ENCODE assay signal across 18 cellular contexts in genomic region chr3:195114786-195115597, GRCh38.
"Had no signal": no experiment of that assay in that cellular context is flagged by ENCODE, and none has a peak within 500 bp of the region (broad histone marks: within the 10 kb centered on the region; RNA-seq: fewer than 3 reads in every experiment).

No MANE protein-coding gene starts in this region.

- H3K27me3 Mint-ChIP-seq: activated naive CD4-positive, alpha-beta T cell treated with anti-CD3 and anti-CD28 coated beads, Interleukin-2, amount 50 U/mL, for 24 hours; effector memory CD8-positive, alpha-beta T cell; stimulated activated naive B cell treated with anti-CD40 and anti-IgM and Interleukin-4, amounts not matched to agents 10 μg/mL and 1 μg/mL and 100 μg/mL, for 72 hours had no signal

- H3K27ac Mint-ChIP-seq: activated T-cell treated with anti-CD3 and anti-CD28 coated beads, Interleukin-2, amount 50 U/mL, for 72 hours; stimulated activated naive B cell treated with anti-CD40 and anti-IgM and Interleukin-4, amounts not matched to agents 10 μg/mL and 1 μg/mL and 100 μg/mL, for 72 hours; T-helper 1 cell treated with Interleukin-12 subunit alpha and Interleukin-12 subunit beta and Interleukin-4 antibody, amounts not matched to agents 30 μg/mL and 1 μg/mL, for 36 hours had no signal

- H3K4me3 ChIP-seq: ovary, thoracic aorta had no signal

- ATAC-seq: activated T-cell treated with anti-CD3 and anti-CD28 coated beads, Interleukin-2, amount 50 U/mL, for 72 hours; effector memory CD8-positive, alpha-beta T cell; left colon; sciatic nerve; stimulated activated naive B cell treated with anti-CD40 and anti-IgM and Interleukin-4, amounts not matched to agents 10 μg/mL and 1 μg/mL and 100 μg/mL, for 72 hours had no signal

- DNase-seq: activated CD4-positive, alpha-beta T cell treated with anti-CD3 and anti-CD28 coated beads, Interleukin-2, amount 50 U/mL, for 1 hour; activated CD8-positive, alpha-beta memory T cell treated with anti-CD3 and anti-CD28 coated beads, Interleukin-2, amount 50 U/mL, for 48 hours; activated gamma-delta T cell; activated T-cell treated with anti-CD3 and anti-CD28 coated beads, Interleukin-2, amount 50 U/mL, for 72 hours; effector memory CD8-positive, alpha-beta T cell; hippocampal formation; left colon; ovary; stimulated activated CD4-positive, alpha-beta T cell treated with anti-CD3 and anti-CD28 coated beads, Interleukin-4, amount 100 ng/mL, for 4 hours; stimulated activated naive B cell treated with anti-CD40 and anti-IgM and Interleukin-4, amounts not matched to agents 10 μg/mL and 1 μg/mL and 100 μg/mL, for 72 hours had no signal

- FAIRE-seq: bronchial epithelial cell, islet of Langerhans, urothelium cell line had no signal

- H3K36me3 Mint-ChIP-seq: activated naive CD4-positive, alpha-beta T cell treated with anti-CD3 and anti-CD28 coated beads, Interleukin-2, amount 50 U/mL, for 24 hours had no signal

- H3K4me1 Mint-ChIP-seq: activated naive CD4-positive, alpha-beta T cell treated with anti-CD3 and anti-CD28 coated beads, Interleukin-2, amount 50 U/mL, for 24 hours had no signal

- H3K4me3 Mint-ChIP-seq: activated naive CD4-positive, alpha-beta T cell treated with anti-CD3 and anti-CD28 coated beads, Interleukin-2, amount 50 U/mL, for 24 hours; activated T-cell treated with anti-CD3 and anti-CD28 coated beads, Interleukin-2, amount 50 U/mL, for 72 hours; effector memory CD8-positive, alpha-beta T cell; neural crest cell; stimulated activated naive B cell treated with anti-CD40 and anti-IgM and Interleukin-4, amounts not matched to agents 10 μg/mL and 1 μg/mL and 100 μg/mL, for 72 hours; T-helper 1 cell treated with Interleukin-12 subunit alpha and Interleukin-12 subunit beta and Interleukin-4 antibody, amounts not matched to agents 30 μg/mL and 1 μg/mL, for 36 hours had no signal

- H3K27me3 ChIP-seq: ovary had no signal

- H3K36me3 ChIP-seq: ovary, thoracic aorta had no signal

- H3K27ac ChIP-seq: ovary, thoracic aorta had no signal

- H3K9me3 Mint-ChIP-seq: activated naive CD4-positive, alpha-beta T cell treated with anti-CD3 and anti-CD28 coated beads, Interleukin-2, amount 50 U/mL, for 24 hours; activated T-cell treated with anti-CD3 and anti-CD28 coated beads, Interleukin-2, amount 50 U/mL, for 72 hours; effector memory CD8-positive, alpha-beta T cell; neural crest cell; stimulated activated naive B cell treated with anti-CD40 and anti-IgM and Interleukin-4, amounts not matched to agents 10 μg/mL and 1 μg/mL and 100 μg/mL, for 72 hours; T-helper 1 cell treated with Interleukin-12 subunit alpha and Interleukin-12 subunit beta and Interleukin-4 antibody, amounts not matched to agents 30 μg/mL and 1 μg/mL, for 36 hours had no signal

- H3K9me3 ChIP-seq: ovary, thoracic aorta had no signal
